ENCODE assay signal across 23 cellular contexts in genomic region chr2:151727593-151728552, GRCh38.
"Had no signal": no experiment of that assay in that cellular context is flagged by ENCODE, and none has a peak within 500 bp of the region (broad histone marks: within the 10 kb centered on the region; RNA-seq: fewer than 3 reads in every experiment).

No MANE protein-coding gene starts in this region.

- H3K9me3 ChIP-seq: colonic mucosa, esophagus muscularis mucosa, heart left ventricle, lower lobe of right lung, right atrium auricular region, tibial nerve, vagina had no signal

- H3K27ac ChIP-seq: colonic mucosa, dorsolateral prefrontal cortex, esophagus muscularis mucosa, heart left ventricle, lower lobe of right lung, right atrium auricular region, skin epidermis, tibial nerve, vagina had no signal

- H3K36me3 ChIP-seq: colonic mucosa, esophagus muscularis mucosa, heart left ventricle, lower lobe of right lung, right atrium auricular region, tibial nerve, vagina had no signal

- H3K4me3 ChIP-seq: colonic mucosa, dorsolateral prefrontal cortex, esophagus muscularis mucosa, heart left ventricle, lower lobe of right lung, right atrium auricular region, skin epidermis, tibial nerve, vagina had no signal

- H3K27me3 ChIP-seq: colonic mucosa, esophagus muscularis mucosa, heart left ventricle, right atrium auricular region, tibial nerve, vagina had no signal

- ATAC-seq: activated CD4-positive, alpha-beta T cell treated with anti-CD3 and anti-CD28 coated beads for 36 hours; activated T-helper 17 cell treated with anti-CD3 and anti-CD28 coated beads, Interleukin-2, amount 50 U/mL, for 72 hours; effector memory CD8-positive, alpha-beta T cell; heart left ventricle; left cardiac atrium; lower lobe of right lung; naive thymus-derived CD4-positive, alpha-beta T cell had no signal

- DNase-seq: activated B cell treated with CpG ODN at 0.5 μM for 24 hours; activated CD4-positive, alpha-beta T cell treated with anti-CD3 and anti-CD28 coated beads for 36 hours; activated CD4-positive, alpha-beta T cell treated with anti-CD3 and anti-CD28 coated beads, Interleukin-2, amount 50 U/mL, for 4 hours; activated CD8-positive, alpha-beta memory T cell treated with anti-CD3 and anti-CD28 coated beads for 24 hours; activated CD8-positive, alpha-beta memory T cell treated with anti-CD3 and anti-CD28 coated beads, Interleukin-2, amount 50 U/mL, for 4 hours; activated T-cell treated with anti-CD3 and anti-CD28 coated beads, Interleukin-2, amount 50 U/mL, for 24 hours; colonic mucosa; dorsolateral prefrontal cortex; effector memory CD8-positive, alpha-beta T cell; heart left ventricle; islet precursor cell; left cardiac atrium; lower lobe of right lung; mesendoderm; naive thymus-derived CD4-positive, alpha-beta T cell; stimulated activated CD4-positive, alpha-beta T cell treated with anti-CD3 and anti-CD28 coated beads, Interleukin-1b, Interleukin-23, amount 100 ng/mL, for 48 hours; T-helper 1 cell had no signal

- H3K4me1 ChIP-seq: colonic mucosa, esophagus muscularis mucosa, lower lobe of right lung, right atrium auricular region, vagina had no signal
